ENCODE assay signal across 8 cellular contexts in the genomic region with DNA sequence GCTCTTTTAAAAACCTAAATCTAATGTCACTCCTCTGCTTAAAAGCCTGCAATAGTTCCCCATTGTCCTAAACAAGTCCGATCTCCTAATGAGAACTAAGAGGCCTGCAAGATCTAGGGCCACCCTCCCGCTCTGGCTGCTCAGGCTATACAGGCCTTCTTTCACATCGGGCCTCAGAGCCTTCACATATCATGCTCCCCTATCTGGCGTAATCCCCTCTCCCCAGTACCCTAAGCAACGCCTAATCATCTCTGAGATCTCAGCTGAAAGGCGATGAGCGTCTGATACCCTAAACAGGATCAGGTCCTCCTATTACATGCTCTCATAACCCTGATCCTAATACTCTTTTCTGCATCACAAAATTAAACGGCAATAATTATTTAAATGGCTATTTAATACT. TPM values are rescaled to one million over a fixed set of nuclear protein-coding genes. Genes with fewer than 3 reads are reported as not detected.
DNase-seq lines count a peak whose midpoint lies in the region; ATAC-seq and TF ChIP-seq lines count a peak whose summit lies in the region.

No MANE protein-coding gene starts in this region.

- no peaks in the 10 kb centered on the region for H3K9me2 ChIP-seq in GM23338 (ENCODE audit: insufficient read depth)

- intact Hi-C loops in gastrocnemius medialis (cut with DNase I; ENCODE audit: low total_unique reads) (loop anchor here (10.0 kb wide), 1 partner anchor 930 kb away; no protein-coding TSS in a partner anchor), lower leg skin (cut with DNase I; ENCODE audit: low total_unique reads) (no loop called here)

- H3K4me2 ChIP-seq in GM23338: peak overlapping the region; percentile 94

- H3K4me3 ChIP-seq in GM23338 (peak overlapping the region; percentile 84), fibroblast of pulmonary artery (replicated peaks; ENCODE audit: low read depth, low read length) (peak overlapping the region; percentile 93), gastrocnemius medialis (peak overlapping the region; percentile 89 to 97 (median 92)), lower leg skin (ENCODE audit: low read depth, poor library complexity, severe bottlenecking) (no peak overlapping the region)

- TF ChIP-seq POLR2A in gastrocnemius medialis (IDR thresholded peaks at IDR 0.05) (no peak), lower leg skin (IDR thresholded peaks at IDR 0.05) (no peak)

- peaks cover 65% of the 10 kb centered on the region for H3K79me2 ChIP-seq in GM23338 (replicated peaks; ENCODE audit: insufficient read depth)

- TF ChIP-seq CTCF in GM23338 (conservative IDR thresholded peaks at IDR 0.05; ENCODE audit: low read depth in 2 of 2) (no peak), fibroblast of pulmonary artery (IDR thresholded peaks at IDR 0.05; ENCODE audit: low read length, missing control alignments) (no peak), gastrocnemius medialis (IDR thresholded peaks at IDR 0.05 in 4 of 5, conservative IDR thresholded peaks at IDR 0.05 in 1 of 5) (no peak), lower leg skin (IDR thresholded peaks at IDR 0.05) (no peak)

- 55 to 58% methylated on average over 8 of the region's 8 CpGs for WGBS in lower leg skin, 2 donors

- in situ Hi-C loops in gastrocnemius medialis (cut with MboI; ENCODE audit: low sequenced_read_pairs in 4 of 4): loop anchor here in 3 of 4 donors (10.0 kb wide), 2 partner anchors 50 to 60 kb away; no protein-coding TSS in a partner anchor

- H4K20me1 ChIP-seq in GM23338 (replicated peaks; ENCODE audit: insufficient read depth): peaks cover 47% of the 10 kb centered on the region

- POLR2A ChIA-PET in T-cell (lab: Charles Lee): no interaction called here

- H3K36me3 ChIP-seq in GM23338 (ENCODE audit: insufficient read depth): no peaks in the 10 kb centered on the region
- H3K36me3 ChIP-seq in gastrocnemius medialis: no peaks in the 10 kb centered on the region

- H3K36me3 Mint-ChIP-seq in GM23338 (ENCODE audit: low read depth): peaks cover 3% of the 10 kb centered on the region; the same call in 1 of the 3 replicates
- no peaks in the 10 kb centered on the region for H3K36me3 Mint-ChIP-seq in T-cell

- CTCF ChIA-PET in T-cell (lab: Charles Lee): no interaction called here

- H3K4me3 Mint-ChIP-seq in GM23338 (peak overlapping the region; percentile 92), T-cell (peak overlapping the region; percentile 80 to 91 (median 90))

- no peaks in the 10 kb centered on the region for H3K9me3 ChIP-seq in gastrocnemius medialis

- H2AFZ ChIP-seq in GM23338: no peak overlapping the region

- H3K4me1 ChIP-seq in GM23338 (ENCODE audit: insufficient read depth) (peaks cover 71% of the 10 kb centered on the region), gastrocnemius medialis (peaks cover 72 to 73% of the 10 kb centered on the region in 2 donors)

- H3K4me1 Mint-ChIP-seq in GM23338 (peaks cover 69% of the 10 kb centered on the region), T-cell (peaks cover 70 to 74% (median 74%) of the 10 kb centered on the region in 3 donors)

- no peaks in the 10 kb centered on the region for H3K27me3 ChIP-seq in GM23338 (ENCODE audit: insufficient read depth)
- H3K27me3 ChIP-seq in gastrocnemius medialis: no peaks in the 10 kb centered on the region

- DNase-seq in GM23338 (ENCODE audit: low spot score): peak; percentile 52
- DNase-seq in T-cell: no peak
- DNase-seq in fibroblast of pulmonary artery (ENCODE audit: low read depth): peak; percentile 33
- no peak for DNase-seq in gastrocnemius medialis
- DNase-seq in lower leg skin (ENCODE audit: low spot score in 2 of 2): no peak
- DNase-seq in AG08396 (ENCODE audit: low spot score): no peak
- DNase-seq in COLO829 (ENCODE audit: low spot score): no peak
- DNase-seq in NCI-H187 treated with DMSO at 0.1 percent for 48 hours (lab: John Stamatoyannopoulos, UW): no peak

- ATAC-seq in GM23338: peak; percentile 13
- no peak for ATAC-seq in T-cell (replicated peaks in 1 of 4)
- ATAC-seq in gastrocnemius medialis: no peak

- H3K27ac Mint-ChIP-seq in GM23338 (no peak overlapping the region), T-cell (peak overlapping the region in 1 of 2 donors; percentile 64)

- H3K9me3 Mint-ChIP-seq in GM23338 (no peaks in the 10 kb centered on the region), T-cell (no peaks in the 10 kb centered on the region)

- H3K27me3 Mint-ChIP-seq in GM23338 (ENCODE audit: insufficient read depth, low read depth, poor library complexity): peaks cover 1% of the 10 kb centered on the region
- H3K27me3 Mint-ChIP-seq in T-cell: no peaks in the 10 kb centered on the region

- H3F3A ChIP-seq in GM23338 (replicated peaks; ENCODE audit: low read depth): peaks cover 4% of the 10 kb centered on the region

- no peak overlapping the region for H3K27ac ChIP-seq in GM23338 (ENCODE audit: low read depth)
- peak overlapping the region; percentile 96 to 98 (median 98) for H3K27ac ChIP-seq in gastrocnemius medialis

TF ChIP-seq in GM23338, 12 proteins besides CTCF, POLR2A, EP300 and RAD21 (continues in another document):
- TF ChIP-seq, protein P1, sequence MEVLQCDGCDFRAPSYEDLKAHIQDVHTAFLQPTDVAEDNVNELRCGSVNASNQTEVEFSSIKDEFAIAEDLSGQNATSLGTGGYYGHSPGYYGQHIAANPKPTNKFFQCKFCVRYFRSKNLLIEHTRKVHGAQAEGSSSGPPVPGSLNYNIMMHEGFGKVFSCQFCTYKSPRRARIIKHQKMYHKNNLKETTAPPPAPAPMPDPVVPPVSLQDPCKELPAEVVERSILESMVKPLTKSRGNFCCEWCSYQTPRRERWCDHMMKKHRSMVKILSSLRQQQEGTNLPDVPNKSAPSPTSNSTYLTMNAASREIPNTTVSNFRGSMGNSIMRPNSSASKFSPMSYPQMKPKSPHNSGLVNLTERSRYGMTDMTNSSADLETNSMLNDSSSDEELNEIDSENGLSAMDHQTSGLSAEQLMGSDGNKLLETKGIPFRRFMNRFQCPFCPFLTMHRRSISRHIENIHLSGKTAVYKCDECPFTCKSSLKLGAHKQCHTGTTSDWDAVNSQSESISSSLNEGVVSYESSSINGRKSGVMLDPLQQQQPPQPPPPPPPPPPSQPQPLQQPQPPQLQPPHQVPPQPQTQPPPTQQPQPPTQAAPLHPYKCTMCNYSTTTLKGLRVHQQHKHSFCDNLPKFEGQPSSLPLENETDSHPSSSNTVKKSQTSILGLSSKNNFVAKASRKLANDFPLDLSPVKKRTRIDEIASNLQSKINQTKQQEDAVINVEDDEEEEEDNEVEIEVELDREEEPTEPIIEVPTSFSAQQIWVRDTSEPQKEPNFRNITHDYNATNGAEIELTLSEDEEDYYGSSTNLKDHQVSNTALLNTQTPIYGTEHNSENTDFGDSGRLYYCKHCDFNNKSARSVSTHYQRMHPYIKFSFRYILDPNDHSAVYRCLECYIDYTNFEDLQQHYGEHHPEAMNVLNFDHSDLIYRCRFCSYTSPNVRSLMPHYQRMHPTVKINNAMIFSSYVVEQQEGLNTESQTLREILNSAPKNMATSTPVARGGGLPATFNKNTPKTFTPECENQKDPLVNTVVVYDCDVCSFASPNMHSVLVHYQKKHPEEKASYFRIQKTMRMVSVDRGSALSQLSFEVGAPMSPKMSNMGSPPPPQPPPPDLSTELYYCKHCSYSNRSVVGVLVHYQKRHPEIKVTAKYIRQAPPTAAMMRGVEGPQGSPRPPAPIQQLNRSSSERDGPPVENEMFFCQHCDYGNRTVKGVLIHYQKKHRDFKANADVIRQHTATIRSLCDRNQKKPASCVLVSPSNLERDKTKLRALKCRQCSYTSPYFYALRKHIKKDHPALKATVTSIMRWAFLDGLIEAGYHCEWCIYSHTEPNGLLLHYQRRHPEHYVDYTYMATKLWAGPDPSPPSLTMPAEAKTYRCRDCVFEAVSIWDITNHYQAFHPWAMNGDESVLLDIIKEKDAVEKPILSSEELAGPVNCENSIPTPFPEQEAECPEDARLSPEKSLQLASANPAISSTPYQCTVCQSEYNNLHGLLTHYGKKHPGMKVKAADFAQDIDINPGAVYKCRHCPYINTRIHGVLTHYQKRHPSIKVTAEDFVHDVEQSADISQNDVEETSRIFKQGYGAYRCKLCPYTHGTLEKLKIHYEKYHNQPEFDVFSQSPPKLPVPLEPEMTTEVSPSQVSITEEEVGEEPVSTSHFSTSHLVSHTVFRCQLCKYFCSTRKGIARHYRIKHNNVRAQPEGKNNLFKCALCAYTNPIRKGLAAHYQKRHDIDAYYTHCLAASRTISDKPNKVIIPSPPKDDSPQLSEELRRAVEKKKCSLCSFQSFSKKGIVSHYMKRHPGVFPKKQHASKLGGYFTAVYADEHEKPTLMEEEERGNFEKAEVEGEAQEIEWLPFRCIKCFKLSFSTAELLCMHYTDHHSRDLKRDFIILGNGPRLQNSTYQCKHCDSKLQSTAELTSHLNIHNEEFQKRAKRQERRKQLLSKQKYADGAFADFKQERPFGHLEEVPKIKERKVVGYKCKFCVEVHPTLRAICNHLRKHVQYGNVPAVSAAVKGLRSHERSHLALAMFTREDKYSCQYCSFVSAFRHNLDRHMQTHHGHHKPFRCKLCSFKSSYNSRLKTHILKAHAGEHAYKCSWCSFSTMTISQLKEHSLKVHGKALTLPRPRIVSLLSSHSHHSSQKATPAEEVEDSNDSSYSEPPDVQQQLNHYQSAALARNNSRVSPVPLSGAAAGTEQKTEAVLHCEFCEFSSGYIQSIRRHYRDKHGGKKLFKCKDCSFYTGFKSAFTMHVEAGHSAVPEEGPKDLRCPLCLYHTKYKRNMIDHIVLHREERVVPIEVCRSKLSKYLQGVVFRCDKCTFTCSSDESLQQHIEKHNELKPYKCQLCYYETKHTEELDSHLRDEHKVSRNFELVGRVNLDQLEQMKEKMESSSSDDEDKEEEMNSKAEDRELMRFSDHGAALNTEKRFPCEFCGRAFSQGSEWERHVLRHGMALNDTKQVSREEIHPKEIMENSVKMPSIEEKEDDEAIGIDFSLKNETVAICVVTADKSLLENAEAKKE (CRISPR knock-in tag; IDR thresholded peaks at IDR 0.05): no peak
- TF ChIP-seq NANOG (IDR thresholded peaks at IDR 0.05; ENCODE audit: borderline replicate concordance) (no peak), JUNB (IDR thresholded peaks at IDR 0.05; ENCODE audit: unreplicated experiment) (no peak), EZH2phosphoT487 (IDR thresholded peaks at IDR 0.05; ENCODE audit: unreplicated experiment) (no peak), ZNF114 (CRISPR knock-in tag; IDR thresholded peaks at IDR 0.05) (no peak), POLR2AphosphoS5 (IDR thresholded peaks at IDR 0.05; ENCODE audit: low read depth) (no peak), CREB1 (CRISPR knock-in tag; IDR thresholded peaks at IDR 0.05; ENCODE audit: low read depth) (no peak), STAT1 (IDR thresholded peaks at IDR 0.05; ENCODE audit: unreplicated experiment) (no peak)

RNA-seq across cellular contexts. Expression of a gene that starts 1.8 kb away (rescaled TPM):
- 80.9 and 90.7 TPM in 2 replicates for total RNA-seq in GM23338 (2014; rRNA removed; shearing (Covaris generic))
- 27.4 and 33.0 TPM in 2 replicates for polyA plus RNA-seq in GM23338 (2016; fragmentation: Nextera tagmentation; extraction: Ambion mirVana)
- 10 to 100 TPM; 13.8 to 27.0 (median 17.4) TPM for total RNA-seq in T-cell
- 10 to 100 TPM; 23.0 to 52.1 (median 31.8) TPM for total RNA-seq in gastrocnemius medialis
- total RNA-seq in lower leg skin: 10 to 100 TPM; 43.1 to 68.8 (median 45.6) TPM

Comparison
In these comparisons a context has a peak if more than half of its experiments do, and no peak if none do; other contexts are left out.
1. DNase-seq: peak in GM23338 (single experiment) and fibroblast of pulmonary artery (single experiment); none in T-cell (0 of 34), gastrocnemius medialis (0 of 2), lower leg skin (0 of 2), AG08396 (single experiment), COLO829 (single experiment) and NCI-H187 treated with DMSO at 0.1 percent for 48 hours (single experiment).